21 cellular contexts compared by ENCODE assay signal in genomic region chr5:136295914-136296313, GRCh38.
DNase-seq lines count a peak whose midpoint lies in the region; ATAC-seq and TF ChIP-seq lines count a peak whose summit lies in the region.
"Had no signal": no experiment of that assay in that cellular context is flagged by ENCODE, and none has a peak within 500 bp of the region (broad histone marks: within the 10 kb centered on the region; RNA-seq: fewer than 3 reads in every experiment).

No MANE protein-coding gene starts in this region.

- no peak overlapping the region for H3K27ac ChIP-seq in smooth muscle cell (ENCODE audit: low read depth)
- H3K27ac ChIP-seq: BLaER1, SK-N-MC had no signal

- H3K9me3 ChIP-seq in smooth muscle cell (replicated peaks; ENCODE audit: low read depth): no peaks in the 10 kb centered on the region
- H3K9me3 ChIP-seq: BLaER1, MG63 had no signal

- H3K4me3 ChIP-seq in fibroblast of villous mesenchyme (ENCODE audit: low read depth, low read length): no peak overlapping the region
- H3K4me3 ChIP-seq in smooth muscle cell: no peak overlapping the region
- H3K4me3 ChIP-seq: BLaER1, GM23338, MG63, SK-N-MC had no signal

- H3K4me2 ChIP-seq in smooth muscle cell: peak overlapping the region; percentile 47
- H3K4me2 ChIP-seq: BLaER1, GM23338 had no signal

- no peak for ATAC-seq in left lobe of liver
- ATAC-seq: GM23338, HCT116 had no signal

- no peaks in the 10 kb centered on the region for H4K20me1 ChIP-seq in smooth muscle cell (ENCODE audit: low read depth)
- H4K20me1 ChIP-seq: BLaER1 had no signal

- no peak overlapping the region for H2AFZ ChIP-seq in smooth muscle cell (ENCODE audit: low read depth)
- H2AFZ ChIP-seq: GM23338 had no signal

- peak; percentile 50 for DNase-seq in EL
- peak; percentile 38 for DNase-seq in MV-4-11 (lab: John Stamatoyannopoulos, UW)
- DNase-seq in fibroblast of villous mesenchyme (ENCODE audit: low read depth): peak; percentile 29
- no peak for DNase-seq in smooth muscle cell (lab: John Stamatoyannopoulos, UW; ENCODE audit: unreplicated experiment)
- DNase-seq in GM20000 (ENCODE audit: low spot score): no peak
- no peak for DNase-seq in left lobe of liver (ENCODE audit: low spot score)
- no peak for DNase-seq in HT-29 (ENCODE audit: low spot score)
- DNase-seq in amygdala (lab: John Stamatoyannopoulos, UW): no peak
- DNase-seq: ACHN; CD4-positive, alpha-beta memory T cell; DMS153; Karpas-422; MG63; NCI-H1092; NCI-H524; NCI-H82; SHP77 had no signal

- H3F3A ChIP-seq in smooth muscle cell (ENCODE audit: low read depth): no peaks in the 10 kb centered on the region

- H3K9ac ChIP-seq in smooth muscle cell (ENCODE audit: low read depth): no peak overlapping the region
- H3K9ac ChIP-seq: BLaER1 had no signal

- no peaks in the 10 kb centered on the region for H3K79me2 ChIP-seq in smooth muscle cell (ENCODE audit: low read depth)

- H3K27me3 ChIP-seq in smooth muscle cell (ENCODE audit: low read depth): no peaks in the 10 kb centered on the region
- H3K27me3 ChIP-seq: BLaER1 had no signal

- TF ChIP-seq CTCF in fibroblast of villous mesenchyme (IDR thresholded peaks at IDR 0.05; ENCODE audit: insufficient read depth, low read depth, low read length) (no peak), smooth muscle cell (IDR thresholded peaks at IDR 0.05; ENCODE audit: borderline replicate concordance, insufficient read depth, poor library complexity, severe bottlenecking) (no peak), GM20000 (IDR thresholded peaks at IDR 0.05; ENCODE audit: extremely low read depth, missing control alignments) (no peak)

- WGBS in smooth muscle cell (ENCODE audit: low lambda C conversion rate): 55% methylated on average over 2 of the region's 2 CpGs

- no peaks in the 10 kb centered on the region for H3K36me3 ChIP-seq in smooth muscle cell (ENCODE audit: low read depth)
- H3K36me3 ChIP-seq: BLaER1, MG63 had no signal

- no peaks in the 10 kb centered on the region for H3K4me1 ChIP-seq in smooth muscle cell (ENCODE audit: low read depth)
- H3K4me1 ChIP-seq: BLaER1 had no signal

Comparison
In these comparisons a context has a peak if more than half of its experiments do, and no peak if none do; other contexts are left out.
1. DNase-seq: peak in EL (single experiment), MV-4-11 (single experiment) and fibroblast of villous mesenchyme (single experiment); none in smooth muscle cell (single experiment), GM20000 (single experiment), left lobe of liver (single experiment), HT-29 (single experiment) and amygdala (0 of 56).